Comparison of ENCODE assay signal across 1 cellular context in the genomic region with DNA sequence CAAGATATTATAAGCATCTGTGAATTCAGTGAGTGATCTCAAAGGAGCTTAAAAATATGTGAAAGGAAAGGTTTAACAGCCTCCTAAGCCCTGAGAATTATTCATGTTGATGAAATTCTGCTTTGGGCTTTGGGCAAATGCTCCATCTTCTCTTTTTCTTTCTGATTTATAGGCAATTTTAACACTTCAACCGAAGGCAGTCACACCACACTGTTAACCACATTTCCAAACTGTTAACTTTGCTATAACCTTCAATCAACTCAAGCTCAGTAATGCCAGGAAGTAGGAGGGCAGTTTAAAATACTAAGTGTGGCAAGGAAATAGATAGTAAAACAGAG.
TF ChIP-seq lines count a peak whose summit lies in the region.

No MANE protein-coding gene starts in this region.

TF ChIP-seq in endothelial cell of umbilical vein, 7 proteins besides CTCF, POLR2A, EP300 and RAD21 (continued from another document):
- no peak for TF ChIP-seq FOS (IDR thresholded peaks at IDR 0.05; ENCODE audit: borderline replicate concordance, insufficient read depth, low read length)
